ENCODE assay signal across 1 cellular context in genomic region chr6:139919107-139920026, GRCh38.
TF ChIP-seq lines count a peak whose summit lies in the region.

No MANE protein-coding gene starts in this region.

TF ChIP-seq in K562, 482 proteins besides CTCF, POLR2A, EP300 and RAD21 (continued from another document):
- no peak for TF ChIP-seq MGA (IDR thresholded peaks at IDR 0.05)
- no peak for TF ChIP-seq SIN3A (IDR thresholded peaks at IDR 0.05; ENCODE audit: borderline replicate concordance in 2 of 2, control insufficient read depth in 1 of 2, low read depth in 2 of 2, low read length in 2 of 2)
- no peak for TF ChIP-seq POLR2G (IDR thresholded peaks at IDR 0.05; ENCODE audit: low read depth, low read length)
- no peak for TF ChIP-seq RBFOX2 (IDR thresholded peaks at IDR 0.05; ENCODE audit: low read depth, low read length)
- TF ChIP-seq OTX1 (CRISPR knock-in tag; IDR thresholded peaks at IDR 0.05), result no peak
